In the genomic region with DNA sequence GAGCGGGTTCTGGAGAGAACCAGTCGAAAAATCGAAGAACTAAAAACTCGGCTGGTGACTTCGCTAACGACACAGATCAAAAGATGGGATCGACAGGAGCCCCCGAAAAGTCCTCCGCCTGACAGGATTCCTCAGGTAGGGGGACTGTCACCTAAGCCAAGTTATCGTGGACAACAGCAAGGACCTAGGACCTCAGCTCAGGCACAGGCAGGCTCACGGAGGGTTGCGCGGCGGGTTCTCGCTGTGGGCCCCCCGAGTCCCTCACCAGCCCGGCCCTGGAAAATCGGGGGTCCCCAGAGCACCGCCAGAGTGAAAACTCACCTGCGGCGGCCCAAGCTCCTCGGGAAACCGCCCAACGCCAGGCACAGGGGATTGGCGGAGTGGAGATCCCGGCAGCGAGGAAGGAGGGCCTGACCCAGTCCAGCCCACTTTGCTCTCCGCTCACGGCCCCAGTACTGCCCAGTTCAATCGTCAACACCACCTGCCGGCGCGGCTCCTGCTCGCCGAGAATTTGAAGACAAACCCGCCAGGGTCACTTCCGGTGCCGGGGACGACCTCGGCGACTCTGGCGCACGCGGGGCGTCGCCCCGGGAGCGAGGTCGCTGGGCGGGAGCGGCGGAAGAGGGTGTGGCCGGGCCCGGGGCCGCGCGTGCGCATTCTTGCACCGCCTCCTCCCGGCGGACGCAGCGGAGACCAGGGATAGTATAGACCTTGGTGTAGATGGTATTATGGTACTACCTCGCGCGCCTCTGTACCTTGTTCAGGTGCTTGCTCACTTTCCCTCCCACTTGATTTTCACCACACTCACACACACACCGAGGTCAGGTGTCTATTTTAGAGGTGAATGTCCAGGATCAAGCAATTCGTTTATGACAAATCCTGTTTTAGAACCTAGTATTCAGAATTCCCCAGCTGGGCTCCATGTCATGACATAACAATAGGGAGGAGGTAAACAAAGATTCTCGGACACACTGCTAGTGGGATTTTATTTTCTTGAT, we compare ENCODE assay signal across 1 cellular context.
TF ChIP-seq lines count a peak whose summit lies in the region.

A gene (minus strand): TSS at position 567 of the 998 bp plus-strand sequence. CDS start 10,167 bp downstream, outside the sequence.

TF ChIP-seq in K562, 482 proteins besides CTCF, POLR2A, EP300 and RAD21 (continued from another document and continues in another):
- TF ChIP-seq, protein P1, sequence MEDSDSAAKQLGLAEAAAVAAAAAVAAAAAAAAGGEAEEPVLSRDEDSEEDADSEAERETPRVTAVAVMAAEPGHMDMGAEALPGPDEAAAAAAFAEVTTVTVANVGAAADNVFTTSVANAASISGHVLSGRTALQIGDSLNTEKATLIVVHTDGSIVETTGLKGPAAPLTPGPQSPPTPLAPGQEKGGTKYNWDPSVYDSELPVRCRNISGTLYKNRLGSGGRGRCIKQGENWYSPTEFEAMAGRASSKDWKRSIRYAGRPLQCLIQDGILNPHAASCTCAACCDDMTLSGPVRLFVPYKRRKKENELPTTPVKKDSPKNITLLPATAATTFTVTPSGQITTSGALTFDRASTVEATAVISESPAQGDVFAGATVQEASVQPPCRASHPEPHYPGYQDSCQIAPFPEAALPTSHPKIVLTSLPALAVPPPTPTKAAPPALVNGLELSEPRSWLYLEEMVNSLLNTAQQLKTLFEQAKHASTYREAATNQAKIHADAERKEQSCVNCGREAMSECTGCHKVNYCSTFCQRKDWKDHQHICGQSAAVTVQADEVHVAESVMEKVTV (CRISPR knock-in tag; IDR thresholded peaks at IDR 0.05) = no peak
- TF ChIP-seq, protein P2, sequence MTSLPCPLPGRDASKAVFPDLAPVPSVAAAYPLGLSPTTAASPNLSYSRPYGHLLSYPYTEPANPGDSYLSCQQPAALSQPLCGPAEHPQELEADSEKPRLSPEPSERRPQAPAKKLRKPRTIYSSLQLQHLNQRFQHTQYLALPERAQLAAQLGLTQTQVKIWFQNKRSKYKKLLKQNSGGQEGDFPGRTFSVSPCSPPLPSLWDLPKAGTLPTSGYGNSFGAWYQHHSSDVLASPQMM (CRISPR knock-in tag; IDR thresholded peaks at IDR 0.05) = no peak
- TF ChIP-seq ZKSCAN1 (IDR thresholded peaks at IDR 0.05; ENCODE audit: low read depth, low read length) (peak; percentile 63; the same call in 1 of the 2 replicates), KDM1A (IDR thresholded peaks at IDR 0.05) (no peak), FOXA1 (IDR thresholded peaks at IDR 0.05; ENCODE audit: borderline replicate concordance) (no peak), SAP30 (IDR thresholded peaks at IDR 0.05; ENCODE audit: borderline replicate concordance, insufficient read depth, low read depth, low read length, poor library complexity, severe bottlenecking) (no peak), ZNF134 (CRISPR knock-in tag; conservative IDR thresholded peaks at IDR 0.05) (no peak), ZNF224 (CRISPR knock-in tag; IDR thresholded peaks at IDR 0.05) (peak; percentile 93), ZNF197 (CRISPR knock-in tag; IDR thresholded peaks at IDR 0.05; ENCODE audit: low read depth) (no peak), MYBL2 (IDR thresholded peaks at IDR 0.05; ENCODE audit: low read depth) (peak; percentile 64), MYBL2 (CRISPR knock-in tag; IDR thresholded peaks at IDR 0.05; ENCODE audit: borderline replicate concordance) (peak; percentile 23; the same call in 1 of the 2 replicates), CBX2 (IDR thresholded peaks at IDR 0.05; ENCODE audit: insufficient read depth, low read length, poor library complexity, severe bottlenecking) (no peak), PHF21A (IDR thresholded peaks at IDR 0.05; ENCODE audit: borderline replicate concordance, low read depth) (no peak; the same call in 1 of the 2 replicates), SAFB (IDR thresholded peaks at IDR 0.05; ENCODE audit: borderline replicate concordance, low read depth, low read length) (peak; percentile 42; the same call in 1 of the 2 replicates), KAT2B (IDR thresholded peaks at IDR 0.05; ENCODE audit: low read depth, low read length) (peak; percentile 55), NR2F6 (CRISPR knock-in tag; IDR thresholded peaks at IDR 0.05) (no peak), ILF3 (IDR thresholded peaks at IDR 0.05; ENCODE audit: borderline replicate concordance) (no peak), TEAD4 (IDR thresholded peaks at IDR 0.05; ENCODE audit: low read length) (peak; percentile 46; the same call in 1 of the 2 replicates), TEAD4 (CRISPR knock-in tag; IDR thresholded peaks at IDR 0.05; ENCODE audit: borderline replicate concordance) (no peak), SMARCC2 (IDR thresholded peaks at IDR 0.05; ENCODE audit: low read depth) (no peak), ZNF766 (CRISPR knock-in tag; conservative IDR thresholded peaks at IDR 0.05) (no peak), JUN (IDR thresholded peaks at IDR 0.05; ENCODE audit: borderline replicate concordance, low read depth, low read length) (peak; percentile 59; the same call in 1 of the 2 replicates), JUN (CRISPR knock-in tag; IDR thresholded peaks at IDR 0.05; ENCODE audit: borderline replicate concordance) (peak; percentile 21; the same call in 1 of the 2 replicates), BRCA1 (IDR thresholded peaks at IDR 0.05) (no peak), BRCA1 (CRISPR knock-in tag; IDR thresholded peaks at IDR 0.05) (no peak), MTF1 (CRISPR knock-in tag; IDR thresholded peaks at IDR 0.05; ENCODE audit: borderline replicate concordance) (no peak), ZNF583 (CRISPR knock-in tag; IDR thresholded peaks at IDR 0.05) (peak; percentile 75; the same call in 1 of the 2 replicates), FOSL1 (tag; conservative IDR thresholded peaks at IDR 0.05) (peak; percentile 28; the same call in 1 of the 2 replicates), ZKSCAN3 (CRISPR knock-in tag; IDR thresholded peaks at IDR 0.05) (no peak)
- TF ChIP-seq, protein P3, sequence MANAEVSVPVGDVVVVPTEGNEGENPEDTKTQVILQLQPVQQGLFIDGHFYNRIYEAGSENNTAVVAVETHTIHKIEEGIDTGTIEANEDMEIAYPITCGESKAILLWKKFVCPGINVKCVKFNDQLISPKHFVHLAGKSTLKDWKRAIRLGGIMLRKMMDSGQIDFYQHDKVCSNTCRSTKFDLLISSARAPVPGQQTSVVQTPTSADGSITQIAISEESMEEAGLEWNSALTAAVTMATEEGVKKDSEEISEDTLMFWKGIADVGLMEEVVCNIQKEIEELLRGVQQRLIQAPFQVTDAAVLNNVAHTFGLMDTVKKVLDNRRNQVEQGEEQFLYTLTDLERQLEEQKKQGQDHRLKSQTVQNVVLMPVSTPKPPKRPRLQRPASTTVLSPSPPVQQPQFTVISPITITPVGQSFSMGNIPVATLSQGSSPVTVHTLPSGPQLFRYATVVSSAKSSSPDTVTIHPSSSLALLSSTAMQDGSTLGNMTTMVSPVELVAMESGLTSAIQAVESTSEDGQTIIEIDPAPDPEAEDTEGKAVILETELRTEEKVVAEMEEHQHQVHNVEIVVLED (CRISPR knock-in tag; IDR thresholded peaks at IDR 0.05) = peak; percentile 79
- TF ChIP-seq, protein P4, sequence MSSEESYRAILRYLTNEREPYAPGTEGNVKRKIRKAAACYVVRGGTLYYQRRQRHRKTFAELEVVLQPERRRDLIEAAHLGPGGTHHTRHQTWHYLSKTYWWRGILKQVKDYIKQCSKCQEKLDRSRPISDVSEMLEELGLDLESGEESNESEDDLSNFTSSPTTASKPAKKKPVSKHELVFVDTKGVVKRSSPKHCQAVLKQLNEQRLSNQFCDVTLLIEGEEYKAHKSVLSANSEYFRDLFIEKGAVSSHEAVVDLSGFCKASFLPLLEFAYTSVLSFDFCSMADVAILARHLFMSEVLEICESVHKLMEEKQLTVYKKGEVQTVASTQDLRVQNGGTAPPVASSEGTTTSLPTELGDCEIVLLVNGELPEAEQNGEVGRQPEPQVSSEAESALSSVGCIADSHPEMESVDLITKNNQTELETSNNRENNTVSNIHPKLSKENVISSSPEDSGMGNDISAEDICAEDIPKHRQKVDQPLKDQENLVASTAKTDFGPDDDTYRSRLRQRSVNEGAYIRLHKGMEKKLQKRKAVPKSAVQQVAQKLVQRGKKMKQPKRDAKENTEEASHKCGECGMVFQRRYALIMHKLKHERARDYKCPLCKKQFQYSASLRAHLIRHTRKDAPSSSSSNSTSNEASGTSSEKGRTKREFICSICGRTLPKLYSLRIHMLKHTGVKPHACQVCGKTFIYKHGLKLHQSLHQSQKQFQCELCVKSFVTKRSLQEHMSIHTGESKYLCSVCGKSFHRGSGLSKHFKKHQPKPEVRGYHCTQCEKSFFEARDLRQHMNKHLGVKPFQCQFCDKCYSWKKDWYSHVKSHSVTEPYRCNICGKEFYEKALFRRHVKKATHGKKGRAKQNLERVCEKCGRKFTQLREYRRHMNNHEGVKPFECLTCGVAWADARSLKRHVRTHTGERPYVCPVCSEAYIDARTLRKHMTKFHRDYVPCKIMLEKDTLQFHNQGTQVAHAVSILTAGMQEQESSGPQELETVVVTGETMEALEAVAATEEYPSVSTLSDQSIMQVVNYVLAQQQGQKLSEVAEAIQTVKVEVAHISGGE (CRISPR knock-in tag; IDR thresholded peaks at IDR 0.05) = peak in 1 of 3 experiments; percentile 88; a peak in 2 of 6 replicates
- TF ChIP-seq, protein P5, sequence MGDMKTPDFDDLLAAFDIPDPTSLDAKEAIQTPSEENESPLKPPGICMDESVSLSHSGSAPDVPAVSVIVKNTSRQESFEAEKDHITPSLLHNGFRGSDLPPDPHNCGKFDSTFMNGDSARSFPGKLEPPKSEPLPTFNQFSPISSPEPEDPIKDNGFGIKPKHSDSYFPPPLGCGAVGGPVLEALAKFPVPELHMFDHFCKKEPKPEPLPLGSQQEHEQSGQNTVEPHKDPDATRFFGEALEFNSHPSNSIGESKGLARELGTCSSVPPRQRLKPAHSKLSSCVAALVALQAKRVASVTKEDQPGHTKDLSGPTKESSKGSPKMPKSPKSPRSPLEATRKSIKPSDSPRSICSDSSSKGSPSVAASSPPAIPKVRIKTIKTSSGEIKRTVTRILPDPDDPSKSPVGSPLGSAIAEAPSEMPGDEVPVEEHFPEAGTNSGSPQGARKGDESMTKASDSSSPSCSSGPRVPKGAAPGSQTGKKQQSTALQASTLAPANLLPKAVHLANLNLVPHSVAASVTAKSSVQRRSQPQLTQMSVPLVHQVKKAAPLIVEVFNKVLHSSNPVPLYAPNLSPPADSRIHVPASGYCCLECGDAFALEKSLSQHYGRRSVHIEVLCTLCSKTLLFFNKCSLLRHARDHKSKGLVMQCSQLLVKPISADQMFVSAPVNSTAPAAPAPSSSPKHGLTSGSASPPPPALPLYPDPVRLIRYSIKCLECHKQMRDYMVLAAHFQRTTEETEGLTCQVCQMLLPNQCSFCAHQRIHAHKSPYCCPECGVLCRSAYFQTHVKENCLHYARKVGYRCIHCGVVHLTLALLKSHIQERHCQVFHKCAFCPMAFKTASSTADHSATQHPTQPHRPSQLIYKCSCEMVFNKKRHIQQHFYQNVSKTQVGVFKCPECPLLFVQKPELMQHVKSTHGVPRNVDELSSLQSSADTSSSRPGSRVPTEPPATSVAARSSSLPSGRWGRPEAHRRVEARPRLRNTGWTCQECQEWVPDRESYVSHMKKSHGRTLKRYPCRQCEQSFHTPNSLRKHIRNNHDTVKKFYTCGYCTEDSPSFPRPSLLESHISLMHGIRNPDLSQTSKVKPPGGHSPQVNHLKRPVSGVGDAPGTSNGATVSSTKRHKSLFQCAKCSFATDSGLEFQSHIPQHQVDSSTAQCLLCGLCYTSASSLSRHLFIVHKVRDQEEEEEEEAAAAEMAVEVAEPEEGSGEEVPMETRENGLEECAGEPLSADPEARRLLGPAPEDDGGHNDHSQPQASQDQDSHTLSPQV (IDR thresholded peaks at IDR 0.05) = peak; percentile 71
- TF ChIP-seq, protein P6, sequence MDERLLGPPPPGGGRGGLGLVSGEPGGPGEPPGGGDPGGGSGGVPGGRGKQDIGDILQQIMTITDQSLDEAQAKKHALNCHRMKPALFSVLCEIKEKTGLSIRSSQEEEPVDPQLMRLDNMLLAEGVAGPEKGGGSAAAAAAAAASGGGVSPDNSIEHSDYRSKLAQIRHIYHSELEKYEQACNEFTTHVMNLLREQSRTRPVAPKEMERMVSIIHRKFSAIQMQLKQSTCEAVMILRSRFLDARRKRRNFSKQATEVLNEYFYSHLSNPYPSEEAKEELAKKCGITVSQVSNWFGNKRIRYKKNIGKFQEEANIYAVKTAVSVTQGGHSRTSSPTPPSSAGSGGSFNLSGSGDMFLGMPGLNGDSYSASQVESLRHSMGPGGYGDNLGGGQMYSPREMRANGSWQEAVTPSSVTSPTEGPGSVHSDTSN (CRISPR knock-in tag; IDR thresholded peaks at IDR 0.05; ENCODE audit: low read depth) = no peak
- TF ChIP-seq, protein P6 (tag; conservative IDR thresholded peaks at IDR 0.05; ENCODE audit: low read depth) = no peak
- TF ChIP-seq, protein P7, sequence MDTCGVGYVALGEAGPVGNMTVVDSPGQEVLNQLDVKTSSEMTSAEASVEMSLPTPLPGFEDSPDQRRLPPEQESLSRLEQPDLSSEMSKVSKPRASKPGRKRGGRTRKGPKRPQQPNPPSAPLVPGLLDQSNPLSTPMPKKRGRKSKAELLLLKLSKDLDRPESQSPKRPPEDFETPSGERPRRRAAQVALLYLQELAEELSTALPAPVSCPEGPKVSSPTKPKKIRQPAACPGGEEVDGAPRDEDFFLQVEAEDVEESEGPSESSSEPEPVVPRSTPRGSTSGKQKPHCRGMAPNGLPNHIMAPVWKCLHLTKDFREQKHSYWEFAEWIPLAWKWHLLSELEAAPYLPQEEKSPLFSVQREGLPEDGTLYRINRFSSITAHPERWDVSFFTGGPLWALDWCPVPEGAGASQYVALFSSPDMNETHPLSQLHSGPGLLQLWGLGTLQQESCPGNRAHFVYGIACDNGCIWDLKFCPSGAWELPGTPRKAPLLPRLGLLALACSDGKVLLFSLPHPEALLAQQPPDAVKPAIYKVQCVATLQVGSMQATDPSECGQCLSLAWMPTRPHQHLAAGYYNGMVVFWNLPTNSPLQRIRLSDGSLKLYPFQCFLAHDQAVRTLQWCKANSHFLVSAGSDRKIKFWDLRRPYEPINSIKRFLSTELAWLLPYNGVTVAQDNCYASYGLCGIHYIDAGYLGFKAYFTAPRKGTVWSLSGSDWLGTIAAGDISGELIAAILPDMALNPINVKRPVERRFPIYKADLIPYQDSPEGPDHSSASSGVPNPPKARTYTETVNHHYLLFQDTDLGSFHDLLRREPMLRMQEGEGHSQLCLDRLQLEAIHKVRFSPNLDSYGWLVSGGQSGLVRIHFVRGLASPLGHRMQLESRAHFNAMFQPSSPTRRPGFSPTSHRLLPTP (IDR thresholded peaks at IDR 0.05; ENCODE audit: borderline replicate concordance, extremely low read depth, insufficient read length) = no peak
